ENCODE assay signal across 35 cellular contexts in the genomic region with DNA sequence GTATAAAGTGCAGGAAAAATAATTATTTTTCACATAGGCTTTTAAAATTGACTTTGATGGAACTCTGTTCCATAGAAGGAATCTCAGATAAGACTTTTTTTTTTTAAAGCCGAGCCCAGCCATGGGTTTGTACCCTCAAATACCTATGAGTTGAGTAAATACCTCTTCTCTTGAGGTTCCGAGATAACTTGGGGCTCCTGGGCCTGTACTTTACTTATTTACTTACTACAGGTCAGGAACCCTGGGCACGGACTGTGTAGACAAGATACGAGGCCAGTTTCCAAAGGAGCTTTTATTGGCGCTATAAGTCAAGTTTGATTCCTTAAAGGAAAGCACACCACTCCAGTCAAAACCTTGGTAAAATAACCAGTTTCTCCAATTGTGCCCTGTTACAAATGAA.
"Had no signal": no experiment of that assay in that cellular context is flagged by ENCODE, and none has a peak within 500 bp of the region (broad histone marks: within the 10 kb centered on the region; RNA-seq: fewer than 3 reads in every experiment).

No MANE protein-coding gene starts in this region.

- H3K9me3 ChIP-seq: adrenal gland, ascending aorta, breast epithelium had no signal

- H3K4me3 ChIP-seq: adrenal gland, ascending aorta, breast epithelium had no signal

- H3K9me3 Mint-ChIP-seq: activated B cell treated with CpG ODN at 0.5 μM for 24 hours; activated CD4-positive, alpha-beta memory T cell treated with anti-CD3 and anti-CD28 coated beads for 36 hours; activated CD4-positive, alpha-beta T cell treated with anti-CD3 and anti-CD28 coated beads, Interleukin-2, amount 10 ng/mL, durations not matched to agents 24 days and 14 days; activated CD8-positive, alpha-beta T cell treated with anti-CD3 and anti-CD28 coated beads for 36 hours; activated naive CD4-positive, alpha-beta T cell treated with anti-CD3 and anti-CD28 coated beads for 36 hours; activated naive CD4-positive, alpha-beta T cell treated with anti-CD3 and anti-CD28 coated beads, Interleukin-2, amount 50 U/mL, for 72 hours; activated naive CD8-positive, alpha-beta T cell treated with anti-CD3 and anti-CD28 coated beads for 36 hours; activated T-cell treated with anti-CD3 and anti-CD28 coated beads, Interleukin-2, amount 50 U/mL, for 4 hours; activated T-cell treated with anti-CD3 and anti-CD28 coated beads, Interleukin-2, amount 50 U/mL, for 72 hours; activated T-helper 1 cell treated with anti-CD3 and anti-CD28 coated beads, Interleukin-12 subunit alpha, Interleukin-12 subunit beta, Interleukin-2, Interleukin-4 antibody, amounts not matched to agents 30 ng/mL and 10 ng/mL and 1 ng/mL, durations not matched to agents 14 hours and 24 hours and 36 hours; activated T-helper 17 cell treated with anti-CD3 and anti-CD28 coated beads, Interleukin-2, amount 50 U/mL, for 72 hours; T-helper 1 cell treated with Interleukin-12 subunit alpha and Interleukin-12 subunit beta and Interleukin-4 antibody, amounts not matched to agents 30 μg/mL and 1 μg/mL, for 36 hours; T-helper 2 cell treated with Interferon-gamma antibody and Interleukin-4, amounts not matched to agents 5 μg/mL and 100 μg/mL, for 36 hours had no signal

- ATAC-seq: activated CD8-positive, alpha-beta T cell treated with anti-CD3 and anti-CD28 coated beads for 36 hours; activated naive CD4-positive, alpha-beta T cell treated with anti-CD3 and anti-CD28 coated beads, Interleukin-2, amount 50 U/mL, for 72 hours; activated T-cell treated with anti-CD3 and anti-CD28 coated beads, Interleukin-2, amount 50 U/mL, for 4 hours; activated T-cell treated with anti-CD3 and anti-CD28 coated beads, Interleukin-2, amount 50 U/mL, for 72 hours; activated T-helper 17 cell treated with anti-CD3 and anti-CD28 coated beads, Interleukin-2, amount 50 U/mL, for 72 hours had no signal

- H3K4me1 ChIP-seq: adrenal gland, ascending aorta, breast epithelium had no signal

- H3K27ac Mint-ChIP-seq: activated B cell treated with CpG ODN at 0.5 μM for 24 hours; activated CD4-positive, alpha-beta memory T cell treated with anti-CD3 and anti-CD28 coated beads for 36 hours; activated CD4-positive, alpha-beta T cell treated with anti-CD3 and anti-CD28 coated beads, Interleukin-2, amount 10 ng/mL, durations not matched to agents 24 days and 14 days; activated CD8-positive, alpha-beta T cell treated with anti-CD3 and anti-CD28 coated beads for 36 hours; activated naive CD4-positive, alpha-beta T cell treated with anti-CD3 and anti-CD28 coated beads for 36 hours; activated naive CD4-positive, alpha-beta T cell treated with anti-CD3 and anti-CD28 coated beads, Interleukin-2, amount 50 U/mL, for 72 hours; activated naive CD8-positive, alpha-beta T cell treated with anti-CD3 and anti-CD28 coated beads for 36 hours; activated T-cell treated with anti-CD3 and anti-CD28 coated beads, Interleukin-2, amount 50 U/mL, for 72 hours; activated T-helper 1 cell treated with anti-CD3 and anti-CD28 coated beads, Interleukin-12 subunit alpha, Interleukin-12 subunit beta, Interleukin-2, Interleukin-4 antibody, amounts not matched to agents 30 ng/mL and 10 ng/mL and 1 ng/mL, durations not matched to agents 14 hours and 24 hours and 36 hours; activated T-helper 17 cell treated with anti-CD3 and anti-CD28 coated beads, Interleukin-2, amount 50 U/mL, for 72 hours; brain; T-helper 1 cell treated with Interleukin-12 subunit alpha and Interleukin-12 subunit beta and Interleukin-4 antibody, amounts not matched to agents 30 μg/mL and 1 μg/mL, for 36 hours; T-helper 2 cell treated with Interferon-gamma antibody and Interleukin-4, amounts not matched to agents 5 μg/mL and 100 μg/mL, for 36 hours had no signal

- H3K27me3 ChIP-seq: adrenal gland, ascending aorta, breast epithelium had no signal

- H3K36me3 ChIP-seq: adrenal gland, ascending aorta, breast epithelium had no signal

- H3K4me1 Mint-ChIP-seq: activated T-helper 17 cell treated with anti-CD3 and anti-CD28 coated beads, Interleukin-2, amount 50 U/mL, for 72 hours had no signal

- H3K36me3 Mint-ChIP-seq: activated CD4-positive, alpha-beta memory T cell treated with anti-CD3 and anti-CD28 coated beads for 36 hours; activated naive CD4-positive, alpha-beta T cell treated with anti-CD3 and anti-CD28 coated beads, Interleukin-2, amount 50 U/mL, for 72 hours had no signal

- H3K27ac ChIP-seq: adrenal gland, ascending aorta, breast epithelium, VCaP had no signal

- DNase-seq: activated B cell treated with CpG ODN at 0.5 μM for 24 hours; activated CD4-positive, alpha-beta memory T cell treated with anti-CD3 and anti-CD28 coated beads for 36 hours; activated CD4-positive, alpha-beta T cell treated with anti-CD3 and anti-CD28 coated beads for 4 hours; activated CD4-positive, alpha-beta T cell treated with anti-CD3 and anti-CD28 coated beads, Interleukin-2, amount 10 ng/mL, durations not matched to agents 24 days and 14 days; activated CD4-positive, alpha-beta T cell treated with anti-CD3 and anti-CD28 coated beads, Interleukin-2, amount 50 U/mL, for 1 hour; activated CD4-positive, alpha-beta T cell treated with anti-CD3 and anti-CD28 coated beads, Interleukin-2, amount 50 U/mL, for 4 hours; activated CD4-positive, CD25-positive, alpha-beta regulatory T cell treated with anti-CD3 and anti-CD28 coated beads, Interleukin-2, amount 50 U/mL, for 72 hours; activated CD8-positive, alpha-beta memory T cell treated with anti-CD3 and anti-CD28 coated beads, Interleukin-2, amount 50 U/mL, for 4 hours; activated CD8-positive, alpha-beta T cell treated with anti-CD3 and anti-CD28 coated beads for 36 hours; activated effector memory CD4-positive, alpha-beta T cell treated with anti-CD3 and anti-CD28 coated beads, Interleukin-2, amount 50 U/mL, for 16 hours; activated gamma-delta T cell treated with Interleukin-2 at 50 U/mL for 16 hours; activated naive CD4-positive, alpha-beta T cell; activated naive CD4-positive, alpha-beta T cell treated with anti-CD3 and anti-CD28 coated beads for 36 hours; activated naive CD4-positive, alpha-beta T cell treated with anti-CD3 and anti-CD28 coated beads, Interleukin-2, amount 50 U/mL, for 16 hours; activated naive CD8-positive, alpha-beta T cell treated with anti-CD3 and anti-CD28 coated beads for 36 hours; activated T-cell treated with anti-CD3 and anti-CD28 coated beads for 4 hours; activated T-cell treated with anti-CD3 and anti-CD28 coated beads, Interleukin-2, amount 50 U/mL, for 1 hour; activated T-cell treated with anti-CD3 and anti-CD28 coated beads, Interleukin-2, amount 50 U/mL, for 4 hours; activated T-cell treated with anti-CD3 and anti-CD28 coated beads, Interleukin-2, amount 50 U/mL, for 72 hours; adrenal gland; amygdala; anterior cingulate cortex; central memory CD4-positive, alpha-beta T cell; T-helper 1 cell; T-helper 2 cell; T-helper 9 cell had no signal

- H3K4me3 Mint-ChIP-seq: activated B cell treated with CpG ODN at 0.5 μM for 24 hours; activated CD4-positive, alpha-beta memory T cell treated with anti-CD3 and anti-CD28 coated beads for 36 hours; activated CD4-positive, alpha-beta T cell treated with anti-CD3 and anti-CD28 coated beads, Interleukin-2, amount 10 ng/mL, durations not matched to agents 24 days and 14 days; activated CD8-positive, alpha-beta T cell treated with anti-CD3 and anti-CD28 coated beads for 36 hours; activated naive CD4-positive, alpha-beta T cell treated with anti-CD3 and anti-CD28 coated beads for 36 hours; activated naive CD8-positive, alpha-beta T cell treated with anti-CD3 and anti-CD28 coated beads for 36 hours; activated T-cell treated with anti-CD3 and anti-CD28 coated beads, Interleukin-2, amount 50 U/mL, for 4 hours; activated T-cell treated with anti-CD3 and anti-CD28 coated beads, Interleukin-2, amount 50 U/mL, for 72 hours; activated T-helper 1 cell treated with anti-CD3 and anti-CD28 coated beads, Interleukin-12 subunit alpha, Interleukin-12 subunit beta, Interleukin-2, Interleukin-4 antibody, amounts not matched to agents 30 ng/mL and 10 ng/mL and 1 ng/mL, durations not matched to agents 14 hours and 24 hours and 36 hours; activated T-helper 17 cell treated with anti-CD3 and anti-CD28 coated beads, Interleukin-2, amount 50 U/mL, for 72 hours; brain; T-helper 1 cell treated with Interleukin-12 subunit alpha and Interleukin-12 subunit beta and Interleukin-4 antibody, amounts not matched to agents 30 μg/mL and 1 μg/mL, for 36 hours; T-helper 2 cell treated with Interferon-gamma antibody and Interleukin-4, amounts not matched to agents 5 μg/mL and 100 μg/mL, for 36 hours had no signal

- H3K27me3 Mint-ChIP-seq: activated B cell treated with CpG ODN at 0.5 μM for 24 hours; activated CD4-positive, alpha-beta memory T cell treated with anti-CD3 and anti-CD28 coated beads for 36 hours; activated CD4-positive, alpha-beta T cell treated with anti-CD3 and anti-CD28 coated beads, Interleukin-2, amount 10 ng/mL, durations not matched to agents 24 days and 14 days; activated CD8-positive, alpha-beta T cell treated with anti-CD3 and anti-CD28 coated beads for 36 hours; activated naive CD8-positive, alpha-beta T cell treated with anti-CD3 and anti-CD28 coated beads for 36 hours; activated T-helper 17 cell treated with anti-CD3 and anti-CD28 coated beads, Interleukin-2, amount 50 U/mL, for 72 hours; brain had no signal
